In the genomic region with DNA sequence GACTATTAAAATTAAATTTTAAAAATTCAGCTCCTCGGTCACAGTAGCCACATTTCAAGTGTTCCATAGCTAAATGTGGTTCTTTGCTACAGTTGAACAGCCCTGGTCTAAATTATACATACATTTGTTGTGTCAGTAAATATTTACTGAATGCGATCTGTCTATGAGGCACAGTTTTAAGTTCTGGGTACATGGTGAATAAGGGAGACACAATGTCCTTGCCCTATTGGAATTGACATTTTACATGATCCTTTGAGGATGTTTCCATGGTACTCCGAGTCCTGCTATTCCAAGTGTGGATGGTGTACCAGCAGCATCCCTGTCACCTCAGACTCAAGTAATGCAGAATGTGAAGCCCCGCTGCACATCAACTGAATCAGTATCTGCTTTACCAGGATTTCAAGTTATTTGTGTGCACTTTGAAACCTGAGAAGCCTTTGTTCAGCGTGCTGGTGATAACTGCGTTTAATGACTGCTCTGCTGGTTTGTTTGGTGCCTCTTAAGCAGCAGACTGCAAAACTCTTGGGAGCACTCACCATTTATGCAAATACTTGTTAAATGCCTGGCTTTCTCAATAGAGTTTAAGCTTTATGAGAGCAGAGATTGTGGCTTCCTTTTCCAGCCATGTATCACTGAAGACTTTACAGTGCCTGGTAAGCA, we compare ENCODE assay signal across 7 cellular contexts.
DNase-seq lines count a peak whose midpoint lies in the region; ATAC-seq and TF ChIP-seq lines count a peak whose summit lies in the region.

No MANE protein-coding gene starts in this region.

- H3K27me3 Mint-ChIP-seq in central memory CD8-positive, alpha-beta T cell = no peaks in the 10 kb centered on the region
- H3K27me3 Mint-ChIP-seq in nephron (ENCODE audit: low read depth) = peaks cover 6% of the 10 kb centered on the region

- no peak for DNase-seq in GM12864 (ENCODE audit: low read depth)
- DNase-seq in NCI-H2107 treated with DMSO at 0.1 percent for 48 hours (lab: John Stamatoyannopoulos, UW; ENCODE audit: unreplicated experiment) = peak; percentile 86
- no peak for DNase-seq in central memory CD8-positive, alpha-beta T cell (ENCODE audit: low spot score in 2 of 2)
- no peak for DNase-seq in T-helper 9 cell
- no peak for DNase-seq in activated naive CD4-positive, alpha-beta T cell (lab: John Stamatoyannopoulos, UW)
- DNase-seq in MV-4-11 (lab: John Stamatoyannopoulos, UW) = no peak

- no peaks in the 10 kb centered on the region for H3K9me3 Mint-ChIP-seq in central memory CD8-positive, alpha-beta T cell
- peaks cover 34% of the 10 kb centered on the region for H3K9me3 Mint-ChIP-seq in nephron

- H3K36me3 Mint-ChIP-seq in central memory CD8-positive, alpha-beta T cell (ENCODE audit: insufficient read depth) = peaks cover 3% of the 10 kb centered on the region
- H3K36me3 Mint-ChIP-seq in nephron (ENCODE audit: low read depth) = peaks cover 43% of the 10 kb centered on the region

- TF ChIP-seq CTCF in GM12864 (IDR thresholded peaks at IDR 0.05; ENCODE audit: low read depth, low read length, missing control alignments) (no peak), nephron (IDR thresholded peaks at IDR 0.05; ENCODE audit: unreplicated experiment in 3 of 3) (no peak)

- H3K4me3 Mint-ChIP-seq in central memory CD8-positive, alpha-beta T cell = peak overlapping the region; percentile 74
- peak overlapping the region; percentile 83 to 91 (median 90) for H3K4me3 Mint-ChIP-seq in nephron

- H3K4me1 Mint-ChIP-seq in central memory CD8-positive, alpha-beta T cell = peaks cover 47% of the 10 kb centered on the region
- peaks cover 10% of the 10 kb centered on the region for H3K4me1 Mint-ChIP-seq in nephron

- H3K4me3 ChIP-seq in GM12864 (ENCODE audit: low read depth, low read length) = peak overlapping the region; percentile 81

- no peak for ATAC-seq in central memory CD8-positive, alpha-beta T cell (replicated peaks; ENCODE audit: extremely low read depth, poor library complexity, severe bottlenecking)

- H3K27ac Mint-ChIP-seq in central memory CD8-positive, alpha-beta T cell (ENCODE audit: low read depth) = no peak overlapping the region
- H3K27ac Mint-ChIP-seq in nephron = peak overlapping the region; percentile 71 to 94 (median 81)
